In genomic region chr15:45185903-45186770, GRCh38 we compare ENCODE assay signal across 9 cellular contexts. TPM values are rescaled to one million over a fixed set of nuclear protein-coding genes. Genes with fewer than 3 reads are reported as not detected.
DNase-seq lines count a peak whose midpoint lies in the region; ATAC-seq and TF ChIP-seq lines count a peak whose summit lies in the region.
"Had no signal": no experiment of that assay in that cellular context is flagged by ENCODE, and none has a peak within 500 bp of the region (broad histone marks: within the 10 kb centered on the region; RNA-seq: fewer than 3 reads in every experiment).

No MANE protein-coding gene starts in this region.

- H3K36me3 ChIP-seq in GM23248 (ENCODE audit: low read depth) (no peaks in the 10 kb centered on the region), iPS-15b (ENCODE audit: control insufficient read depth, insufficient read depth, low read length) (no peaks in the 10 kb centered on the region), smooth muscle cell (ENCODE audit: low read depth) (no peaks in the 10 kb centered on the region)

- H4K20me1 ChIP-seq in GM23248 (ENCODE audit: insufficient read depth), result no peaks in the 10 kb centered on the region
- H4K20me1 ChIP-seq in smooth muscle cell (ENCODE audit: low read depth), result peaks cover 46% of the 10 kb centered on the region

- H2AFZ ChIP-seq in GM23248, result peak overlapping the region; percentile 41; the same call in 1 of the 2 replicates
- H2AFZ ChIP-seq in smooth muscle cell (ENCODE audit: low read depth), result no peak overlapping the region

- peak overlapping the region; percentile 89 for H3K4me3 Mint-ChIP-seq in activated T-helper 17 cell treated with anti-CD3 and anti-CD28 coated beads, Interleukin-2, amount 50 U/mL, for 72 hours

- POLR2A ChIA-PET in GM10248 (lab: Yijun Ruan, JAX), result interaction anchor here (1.5 kb wide), 1 partner anchor 18 kb away, joined by 4 read pairs; no protein-coding TSS in a partner anchor

- H3K27me3 ChIP-seq in GM23248 (replicated peaks; ENCODE audit: insufficient read depth), result peaks cover 11% of the 10 kb centered on the region
- peaks cover 43% of the 10 kb centered on the region for H3K27me3 ChIP-seq in iPS-15b (ENCODE audit: control insufficient read depth, insufficient read depth, low read length)
- peaks cover 8% of the 10 kb centered on the region for H3K27me3 ChIP-seq in smooth muscle cell (ENCODE audit: low read depth)

- H3K4me1 ChIP-seq in GM23248 (ENCODE audit: insufficient read depth), result no peaks in the 10 kb centered on the region; the same call in none of the 2 replicates
- peaks cover 19% of the 10 kb centered on the region for H3K4me1 ChIP-seq in iPS-15b (ENCODE audit: control insufficient read depth, insufficient read depth, low read length)
- H3K4me1 ChIP-seq in smooth muscle cell (ENCODE audit: low read depth), result peaks cover 27% of the 10 kb centered on the region

- H3K27me3 Mint-ChIP-seq in activated T-helper 17 cell treated with anti-CD3 and anti-CD28 coated beads, Interleukin-2, amount 50 U/mL, for 72 hours, result no peaks in the 10 kb centered on the region

- H3K4me1 Mint-ChIP-seq in activated T-helper 17 cell treated with anti-CD3 and anti-CD28 coated beads, Interleukin-2, amount 50 U/mL, for 72 hours, result peaks cover 34% of the 10 kb centered on the region

- 38 to 40% methylated on average over 8 of the region's 8 CpGs for WGBS in GM23248 (ENCODE audit: low coverage in 1 of 2, low lambda C conversion rate in 2 of 2, missing lambda C conversion rate in 2 of 2), 2 experiments
- WGBS in smooth muscle cell (ENCODE audit: low lambda C conversion rate), result 33% methylated on average over 8 of the region's 8 CpGs

- no peak overlapping the region for H3K27ac ChIP-seq in GM23248
- peak overlapping the region; percentile 45 for H3K27ac ChIP-seq in smooth muscle cell (ENCODE audit: low read depth)

- H3K4me2 ChIP-seq in GM23248 (ENCODE audit: unreplicated experiment), result peak overlapping the region; percentile 49
- peak overlapping the region; percentile 93 for H3K4me2 ChIP-seq in smooth muscle cell

- H3F3A ChIP-seq in GM23248 (ENCODE audit: insufficient read depth) (peaks cover 5% of the 10 kb centered on the region; the same call in 1 of the 2 replicates), smooth muscle cell (ENCODE audit: low read depth) (no peaks in the 10 kb centered on the region)

- DNase-seq in GM23248, result peak; percentile 35
- DNase-seq in smooth muscle cell (lab: John Stamatoyannopoulos, UW; ENCODE audit: unreplicated experiment), result no peak
- no peak for DNase-seq in DMS114 treated with DMSO at 0.1 percent for 48 hours (lab: John Stamatoyannopoulos, UW; ENCODE audit: unreplicated experiment)
- DNase-seq in NCI-H1930 (lab: John Stamatoyannopoulos, UW), result no peak
- DNase-seq in GM10248 (ENCODE audit: extremely low spot score), result no peak
- DNase-seq: NCI-H187 had no signal

- CTCF ChIA-PET in GM10248 (lab: Yijun Ruan, JAX), result interaction anchor here (0.8 to 13.2 kb wide), 7 partner anchors 9 to 68 kb away, joined by 4 to 234 read pairs (median 7); no protein-coding TSS in a partner anchor

- H3K9me3 Mint-ChIP-seq in activated T-helper 17 cell treated with anti-CD3 and anti-CD28 coated beads, Interleukin-2, amount 50 U/mL, for 72 hours, result no peaks in the 10 kb centered on the region

- in situ Hi-C loops in GM23248 (cut with MboI), result loop anchor here (25.0 kb wide), 1 partner anchor 426 kb away; no protein-coding TSS in a partner anchor

- no peak overlapping the region for H3K9ac ChIP-seq in GM23248
- no peak overlapping the region for H3K9ac ChIP-seq in iPS-15b (ENCODE audit: low read depth, low read length)
- peak overlapping the region; percentile 5 for H3K9ac ChIP-seq in smooth muscle cell (ENCODE audit: low read depth)

- no peaks in the 10 kb centered on the region for H3K79me2 ChIP-seq in GM23248 (ENCODE audit: insufficient read depth)
- peaks cover 23% of the 10 kb centered on the region for H3K79me2 ChIP-seq in smooth muscle cell (ENCODE audit: low read depth)

- TF ChIP-seq CTCF in smooth muscle cell (IDR thresholded peaks at IDR 0.05; ENCODE audit: borderline replicate concordance, insufficient read depth, poor library complexity, severe bottlenecking) (no peak), GM10248 (IDR thresholded peaks at IDR 0.05; ENCODE audit: control extremely low read depth, extremely low read depth, low read depth, missing control alignments) (no peak)

- no peak overlapping the region for H3K4me3 ChIP-seq in GM23248
- H3K4me3 ChIP-seq in iPS-15b (ENCODE audit: low read depth, low read length), result peak overlapping the region; percentile 72
- H3K4me3 ChIP-seq in smooth muscle cell, result peak overlapping the region; percentile 76

- H3K9me2 ChIP-seq in GM23248 (ENCODE audit: insufficient read depth), result no peaks in the 10 kb centered on the region

- peaks cover 56% of the 10 kb centered on the region for H3K36me3 Mint-ChIP-seq in activated T-helper 17 cell treated with anti-CD3 and anti-CD28 coated beads, Interleukin-2, amount 50 U/mL, for 72 hours (ENCODE audit: low read depth)

- ATAC-seq in activated T-helper 17 cell treated with anti-CD3 and anti-CD28 coated beads, Interleukin-2, amount 50 U/mL, for 72 hours (replicated peaks), result no peak
- no peak for ATAC-seq in GM18517 (IDR thresholded peaks at IDR 0.05; ENCODE audit: unreplicated experiment)

- H3K27ac Mint-ChIP-seq in activated T-helper 17 cell treated with anti-CD3 and anti-CD28 coated beads, Interleukin-2, amount 50 U/mL, for 72 hours, result peak overlapping the region; percentile 93

- H3K9me3 ChIP-seq in GM23248 (ENCODE audit: low read depth), result no peaks in the 10 kb centered on the region
- no peaks in the 10 kb centered on the region for H3K9me3 ChIP-seq in iPS-15b (ENCODE audit: control insufficient read depth, insufficient read depth, low read length)
- no peaks in the 10 kb centered on the region for H3K9me3 ChIP-seq in smooth muscle cell (replicated peaks; ENCODE audit: low read depth)

RNA-seq across cellular contexts. Expression of gene SHF, which starts 1.6 kb away (rescaled TPM):
- 0.25 and 0.32 TPM in 2 replicates for total RNA-seq in GM23248 (2014; rRNA removed; shearing (Covaris generic))
- polyA plus RNA-seq in GM23248 (2016; fragmentation: Nextera tagmentation; extraction: Ambion mirVana), result 0.76 and 0.93 TPM in 2 replicates
- total RNA-seq in activated T-helper 17 cell treated with anti-CD3 and anti-CD28 coated beads, Interleukin-2, amount 50 U/mL, for 72 hours, result 100 to 1,000 TPM in 1 of 2 donors, 1 to 10 TPM in 1; 2.7 to 111 TPM
- 11.7 and 41.3 TPM in 2 replicates for total RNA-seq in smooth muscle cell
- polyA plus RNA-seq in smooth muscle cell, result 16.4 and 28.3 TPM in 2 replicates

RNA-seq across cellular contexts. Expression of gene DUOX1, which starts 56.3 kb away (rescaled TPM):
- 0.32 and 0.89 TPM in 2 replicates for total RNA-seq in GM23248 (2014; rRNA removed; shearing (Covaris generic))
- 1.5 and 1.8 TPM in 2 replicates for polyA plus RNA-seq in GM23248 (2016; fragmentation: Nextera tagmentation; extraction: Ambion mirVana)
- under 1 TPM; 0.06 to 0.42 TPM for total RNA-seq in activated T-helper 17 cell treated with anti-CD3 and anti-CD28 coated beads, Interleukin-2, amount 50 U/mL, for 72 hours
- total RNA-seq in smooth muscle cell, result 3.5 and 4.4 TPM in 2 replicates
- 5.8 and 13.8 TPM in 2 replicates for polyA plus RNA-seq in smooth muscle cell

RNA-seq across cellular contexts. Expression of gene DUOXA1, which starts 56.5 kb away (rescaled TPM):
- 2.4 TPM in 1 of 2 replicates, not detected in the other for total RNA-seq in GM23248 (2014; rRNA removed; shearing (Covaris generic))
- polyA plus RNA-seq in GM23248 (2016; fragmentation: Nextera tagmentation; extraction: Ambion mirVana) (0.48 and 0.61 TPM in 2 replicates), smooth muscle cell (2.8 and 7.9 TPM in 2 replicates)
- under 1 TPM in 1 of 2 donors, not detected in 1; 0.58 TPM for total RNA-seq in activated T-helper 17 cell treated with anti-CD3 and anti-CD28 coated beads, Interleukin-2, amount 50 U/mL, for 72 hours
- total RNA-seq in smooth muscle cell, result 6.0 and 7.6 TPM in 2 replicates
